10 cellular contexts compared by ENCODE assay signal in genomic region chr10:132956259-132956658, GRCh38. TPM values are rescaled to one million over a fixed set of nuclear protein-coding genes. Genes with fewer than 3 reads are reported as not detected.
DNase-seq lines count a peak whose midpoint lies in the region; TF ChIP-seq lines count a peak whose summit lies in the region.
"Not testable (repeated sequence)": the region's sequence is repeated elsewhere in the genome, so short reads cannot be mapped to it uniquely, and the experiment has no call there.
"Had no signal": no experiment of that assay in that cellular context is flagged by ENCODE, and none has a peak within 500 bp of the region (broad histone marks: within the 10 kb centered on the region; RNA-seq: fewer than 3 reads in every experiment).

No MANE protein-coding gene starts in this region.

- no CpG with 5 or more reads among the region's 4 CpGs for WGBS in H9 (ENCODE audit: extremely low coverage, insufficient read length, low lambda C conversion rate)

- not testable (repeated sequence) for H3K79me1 ChIP-seq in H9 (ENCODE audit: insufficient read depth, low read depth, low read length, poor library complexity, severe bottlenecking)

- not testable (repeated sequence) for H3K9ac ChIP-seq in H9 (ENCODE audit: extremely low read depth, insufficient read length, low read length); neural progenitor cell

- H3K18ac ChIP-seq in H9 (ENCODE audit: insufficient read length, low read depth, low read length): not testable (repeated sequence)

- H2AFZ ChIP-seq in H9 (ENCODE audit: low read length); neural progenitor cell (replicated peaks): not testable (repeated sequence)

- not testable (repeated sequence) for H2BK20ac ChIP-seq in H9 (ENCODE audit: low read depth, low read length, poor library complexity, severe bottlenecking)

- H3K27me3 ChIP-seq in H9 (ENCODE audit: insufficient read depth, low read length); neural progenitor cell: not testable (repeated sequence)

- not testable (repeated sequence) for H3K27ac ChIP-seq in H9 (ENCODE audit: insufficient read length, low read depth, low read length); neural progenitor cell

- H2AK5ac ChIP-seq in H9 (ENCODE audit: insufficient read length, low read length): not testable (repeated sequence)

- not testable (repeated sequence) for H3F3A ChIP-seq in neural progenitor cell (ENCODE audit: low read depth)

- H3K4ac ChIP-seq in H9 (ENCODE audit: low read depth, low read length): not testable (repeated sequence)

- not testable (repeated sequence) for H3K4me3 ChIP-seq in neural progenitor cell

- H4K91ac ChIP-seq in H9 (ENCODE audit: insufficient read length, low read depth, low read length): not testable (repeated sequence)

- H3K56ac ChIP-seq in H9 (ENCODE audit: insufficient read length, low read depth, low read length): not testable (repeated sequence)

- H3K79me2 ChIP-seq in H9 (ENCODE audit: insufficient read depth, low read length); neural progenitor cell (ENCODE audit: low read depth): not testable (repeated sequence)

- H4K20me1 ChIP-seq in H9 (ENCODE audit: control insufficient read depth, insufficient read depth, insufficient read length); neural progenitor cell (ENCODE audit: low read depth): not testable (repeated sequence)

- H3K36me3 ChIP-seq in neural progenitor cell: not testable (repeated sequence)

- H4K5ac ChIP-seq in H9 (ENCODE audit: insufficient read length, low read depth, low read length): not testable (repeated sequence)

- intact Hi-C loops in cardiac septum (cut with DNase I); posterior vena cava (cut with DNase I): not testable (repeated sequence)

- DNase-seq in H9 (peak; percentile 9), cardiac septum (ENCODE audit: low spot score) (peak; percentile 61), posterior vena cava (ENCODE audit: low spot score) (peak; percentile 24)
- DNase-seq in activated CD4-positive, CD25-positive, alpha-beta regulatory T cell treated with anti-CD3 and anti-CD28 coated beads, Interleukin-2, amount 50 U/mL, for 72 hours: peak; percentile 1
- not testable (repeated sequence) for DNase-seq in neural progenitor cell (ENCODE audit: low spot score)

- not testable (repeated sequence) for H3K23me2 ChIP-seq in H9 (ENCODE audit: insufficient read length, low read depth, low read length, poor library complexity, severe bottlenecking)

- not testable (repeated sequence) for H2BK15ac ChIP-seq in H9 (ENCODE audit: low read depth, low read length)

- not testable (repeated sequence) for H2BK120ac ChIP-seq in H9 (ENCODE audit: low read depth, low read length, poor library complexity, severe bottlenecking)

- not testable (repeated sequence) for H3K4me3 Mint-ChIP-seq in H9, neural progenitor cell

- not testable (repeated sequence) for H3K4me2 ChIP-seq in H9 (ENCODE audit: insufficient read depth, insufficient read length, low read length); neural progenitor cell

- not testable (repeated sequence) for H3K23ac ChIP-seq in H9 (ENCODE audit: insufficient read length, low read depth, low read length)

- H4K8ac ChIP-seq in H9 (replicated peaks; ENCODE audit: insufficient read length, low read depth, low read length): not testable (repeated sequence)

- H3K27ac Mint-ChIP-seq in H9: not testable (repeated sequence)
- H3K27ac Mint-ChIP-seq in neural progenitor cell: peak overlapping the region; percentile 69

- not testable (repeated sequence) for H3K36me3 Mint-ChIP-seq in H9 (ENCODE audit: insufficient read depth in 1 of 3, low read depth in 3 of 3); neural progenitor cell

- H2BK5ac ChIP-seq in H9 (ENCODE audit: insufficient read length, low read length): not testable (repeated sequence)

- not testable (repeated sequence) for TF ChIP-seq CTCF in H9 (conservative IDR thresholded peaks at IDR 0.05); neural progenitor cell (IDR thresholded peaks at IDR 0.05)

- H3K27me3 Mint-ChIP-seq in H9 (ENCODE audit: low read depth); neural progenitor cell (ENCODE audit: insufficient read depth, low read depth): not testable (repeated sequence)

- H3K4me1 Mint-ChIP-seq in H9, neural progenitor cell: not testable (repeated sequence)

- H3K9me3 Mint-ChIP-seq in H9, neural progenitor cell: not testable (repeated sequence)

- H3T11ph ChIP-seq in H9 (ENCODE audit: low read length): not testable (repeated sequence)

- H2BK12ac ChIP-seq in H9 (ENCODE audit: insufficient read length, low read depth, low read length): not testable (repeated sequence)

- H3K4me1 ChIP-seq in H9 (ENCODE audit: insufficient read depth, low read length); neural progenitor cell: not testable (repeated sequence)

- H3K14ac ChIP-seq in H9 (ENCODE audit: insufficient read depth, low read length): not testable (repeated sequence)

- not testable (repeated sequence) for H3K9me3 ChIP-seq in H9 (ENCODE audit: control insufficient read depth, low read depth, low read length); neural progenitor cell (ENCODE audit: low read depth)

RNA-seq across cellular contexts. Expression of gene CFAP46, which starts 13.9 kb away (rescaled TPM):
- total RNA-seq in H9 (2021): 2.9 and 3.1 TPM in 2 replicates
- 0.94 TPM for total RNA-seq in cardiac septum
- total RNA-seq in neural progenitor cell (ENCODE audit: low replicate concordance): 1.6 and 4.6 TPM in 2 replicates
- under 1 TPM; 0.14 to 0.81 TPM for total RNA-seq in posterior vena cava
- total RNA-seq: B cell; Caco-2; Calu3; CD4-positive, alpha-beta T cell; CD8-positive, alpha-beta T cell had no signal
